Comparison of ENCODE assay signal across 32 cellular contexts in genomic region chr18:73653251-73653650, GRCh38.
"Had no signal": no experiment of that assay in that cellular context is flagged by ENCODE, and none has a peak within 500 bp of the region (broad histone marks: within the 10 kb centered on the region; RNA-seq: fewer than 3 reads in every experiment).

No MANE protein-coding gene starts in this region.

- H3K27me3 ChIP-seq: adrenal gland, ascending aorta, gastrocnemius medialis, heart left ventricle had no signal

- H3K27ac ChIP-seq: adrenal gland, ascending aorta, gastrocnemius medialis, heart left ventricle had no signal

- H3K36me3 Mint-ChIP-seq: activated CD4-positive, alpha-beta memory T cell treated with anti-CD3 and anti-CD28 coated beads for 36 hours; activated CD8-positive, alpha-beta memory T cell treated with anti-CD3 and anti-CD28 coated beads, Interleukin-2, amount 10 ng/mL, durations not matched to agents 7 days and 5 days; activated naive CD4-positive, alpha-beta T cell treated with anti-CD3 and anti-CD28 coated beads, Interleukin-2, amount 50 U/mL, for 24 hours; activated naive CD8-positive, alpha-beta T cell treated with anti-CD3 and anti-CD28 coated beads for 36 hours; brain had no signal

- FAIRE-seq: colon had no signal

- DNase-seq: activated CD4-positive, alpha-beta memory T cell treated with anti-CD3 and anti-CD28 coated beads for 36 hours; activated CD4-positive, alpha-beta T cell treated with anti-CD3 and anti-CD28 coated beads for 36 hours; activated CD4-positive, alpha-beta T cell treated with anti-CD3 and anti-CD28 coated beads, Interleukin-2, amount 10 ng/mL, durations not matched to agents 24 days and 14 days; activated CD4-positive, CD25-positive, alpha-beta regulatory T cell; activated CD4-positive, CD25-positive, alpha-beta regulatory T cell treated with anti-CD3 and anti-CD28 coated beads, Interleukin-2, amount 50 U/mL, for 72 hours; activated CD8-positive, alpha-beta memory T cell treated with anti-CD3 and anti-CD28 coated beads, Interleukin-2, amount 10 ng/mL, durations not matched to agents 7 days and 5 days; activated CD8-positive, alpha-beta memory T cell treated with anti-CD3 and anti-CD28 coated beads, Interleukin-2, amount 50 U/mL, for 4 hours; activated CD8-positive, alpha-beta T cell treated with anti-CD3 and anti-CD28 coated beads, Interleukin-2, amount 10 ng/mL, durations not matched to agents 7 days and 5 days; activated effector memory CD4-positive, alpha-beta T cell treated with anti-CD3 and anti-CD28 coated beads, Interleukin-2, amount 50 U/mL, for 16 hours; activated naive CD4-positive, alpha-beta T cell treated with anti-CD3 and anti-CD28 coated beads for 36 hours; activated naive CD8-positive, alpha-beta T cell treated with anti-CD3 and anti-CD28 coated beads for 36 hours; activated naive CD8-positive, alpha-beta T cell treated with anti-CD3 and anti-CD28 coated beads, Interleukin-2, amount 50 U/mL, for 24 hours; activated T-cell treated with anti-CD3 and anti-CD28 coated beads, Interleukin-2, amount 50 U/mL, for 1 hour; activated T-cell treated with anti-CD3 and anti-CD28 coated beads, Interleukin-2, amount 50 U/mL, for 48 hours; adrenal gland; caudate nucleus; cortex of kidney; dermis blood vessel endothelial cell; effector CD4-positive, alpha-beta T cell; effector memory CD8-positive, alpha-beta T cell; foreskin fibroblast; gastrocnemius medialis; glutamatergic neuron; heart left ventricle; T-helper 2 cell had no signal

- H3K27me3 Mint-ChIP-seq: activated CD4-positive, alpha-beta memory T cell treated with anti-CD3 and anti-CD28 coated beads for 36 hours; activated CD4-positive, alpha-beta T cell treated with anti-CD3 and anti-CD28 coated beads for 36 hours; activated CD4-positive, alpha-beta T cell treated with anti-CD3 and anti-CD28 coated beads, Interleukin-2, amount 10 ng/mL, durations not matched to agents 24 days and 14 days; activated CD8-positive, alpha-beta memory T cell treated with anti-CD3 and anti-CD28 coated beads, Interleukin-2, amount 10 ng/mL, durations not matched to agents 7 days and 5 days; activated naive CD4-positive, alpha-beta T cell treated with anti-CD3 and anti-CD28 coated beads, Interleukin-2, amount 50 U/mL, for 24 hours; activated naive CD8-positive, alpha-beta T cell treated with anti-CD3 and anti-CD28 coated beads for 36 hours; activated naive CD8-positive, alpha-beta T cell treated with anti-CD3 and anti-CD28 coated beads, Interleukin-2, amount 50 U/mL, for 24 hours; effector memory CD8-positive, alpha-beta T cell had no signal

- H3K4me3 Mint-ChIP-seq: activated CD4-positive, alpha-beta memory T cell treated with anti-CD3 and anti-CD28 coated beads for 36 hours; activated CD4-positive, alpha-beta T cell treated with anti-CD3 and anti-CD28 coated beads for 36 hours; activated CD4-positive, alpha-beta T cell treated with anti-CD3 and anti-CD28 coated beads, Interleukin-2, amount 10 ng/mL, durations not matched to agents 24 days and 14 days; activated CD8-positive, alpha-beta memory T cell treated with anti-CD3 and anti-CD28 coated beads, Interleukin-2, amount 10 ng/mL, durations not matched to agents 7 days and 5 days; activated CD8-positive, alpha-beta T cell treated with anti-CD3 and anti-CD28 coated beads, Interleukin-2, amount 10 ng/mL, durations not matched to agents 7 days and 5 days; activated naive CD4-positive, alpha-beta T cell treated with anti-CD3 and anti-CD28 coated beads for 36 hours; activated naive CD4-positive, alpha-beta T cell treated with anti-CD3 and anti-CD28 coated beads, Interleukin-2, amount 50 U/mL, for 24 hours; activated naive CD8-positive, alpha-beta T cell treated with anti-CD3 and anti-CD28 coated beads for 36 hours; activated naive CD8-positive, alpha-beta T cell treated with anti-CD3 and anti-CD28 coated beads, Interleukin-2, amount 50 U/mL, for 24 hours; activated T-helper 1 cell treated with anti-CD3 and anti-CD28 coated beads, Interleukin-12 subunit alpha, Interleukin-12 subunit beta, Interleukin-2, Interleukin-4 antibody, amounts not matched to agents 30 ng/mL and 10 ng/mL and 1 ng/mL, durations not matched to agents 14 hours and 24 hours and 36 hours; brain; effector memory CD8-positive, alpha-beta T cell had no signal

- H3K9me3 ChIP-seq: adrenal gland, ascending aorta, gastrocnemius medialis had no signal

- H3K9me3 Mint-ChIP-seq: activated CD4-positive, alpha-beta memory T cell treated with anti-CD3 and anti-CD28 coated beads for 36 hours; activated CD4-positive, alpha-beta T cell treated with anti-CD3 and anti-CD28 coated beads, Interleukin-2, amount 10 ng/mL, durations not matched to agents 24 days and 14 days; activated naive CD4-positive, alpha-beta T cell treated with anti-CD3 and anti-CD28 coated beads for 36 hours; activated naive CD4-positive, alpha-beta T cell treated with anti-CD3 and anti-CD28 coated beads, Interleukin-2, amount 50 U/mL, for 24 hours; activated naive CD8-positive, alpha-beta T cell treated with anti-CD3 and anti-CD28 coated beads for 36 hours; activated naive CD8-positive, alpha-beta T cell treated with anti-CD3 and anti-CD28 coated beads, Interleukin-2, amount 50 U/mL, for 24 hours; activated T-helper 1 cell treated with anti-CD3 and anti-CD28 coated beads, Interleukin-12 subunit alpha, Interleukin-12 subunit beta, Interleukin-2, Interleukin-4 antibody, amounts not matched to agents 30 ng/mL and 10 ng/mL and 1 ng/mL, durations not matched to agents 14 hours and 24 hours and 36 hours; activated T-helper 2 cell treated with anti-CD3 and anti-CD28 coated beads, Interferon-gamma antibody, Interleukin-2, Interleukin-4, amounts not matched to agents 10 μg/mL and 5 μg/mL and 100 μg/mL, durations not matched to agents 14 hours and 24 hours and 36 hours; brain had no signal

- H3K4me3 ChIP-seq: adrenal gland, ascending aorta, gastrocnemius medialis, heart left ventricle had no signal

- H3K27ac Mint-ChIP-seq: activated CD4-positive, alpha-beta memory T cell treated with anti-CD3 and anti-CD28 coated beads for 36 hours; activated CD4-positive, alpha-beta T cell treated with anti-CD3 and anti-CD28 coated beads for 36 hours; activated CD4-positive, alpha-beta T cell treated with anti-CD3 and anti-CD28 coated beads, Interleukin-2, amount 10 ng/mL, durations not matched to agents 24 days and 14 days; activated CD8-positive, alpha-beta memory T cell treated with anti-CD3 and anti-CD28 coated beads, Interleukin-2, amount 10 ng/mL, durations not matched to agents 7 days and 5 days; activated CD8-positive, alpha-beta T cell treated with anti-CD3 and anti-CD28 coated beads, Interleukin-2, amount 10 ng/mL, durations not matched to agents 7 days and 5 days; activated naive CD4-positive, alpha-beta T cell treated with anti-CD3 and anti-CD28 coated beads for 36 hours; activated naive CD4-positive, alpha-beta T cell treated with anti-CD3 and anti-CD28 coated beads, Interleukin-2, amount 50 U/mL, for 24 hours; activated naive CD8-positive, alpha-beta T cell treated with anti-CD3 and anti-CD28 coated beads for 36 hours; activated naive CD8-positive, alpha-beta T cell treated with anti-CD3 and anti-CD28 coated beads, Interleukin-2, amount 50 U/mL, for 24 hours; activated T-helper 1 cell treated with anti-CD3 and anti-CD28 coated beads, Interleukin-12 subunit alpha, Interleukin-12 subunit beta, Interleukin-2, Interleukin-4 antibody, amounts not matched to agents 30 ng/mL and 10 ng/mL and 1 ng/mL, durations not matched to agents 14 hours and 24 hours and 36 hours; activated T-helper 2 cell treated with anti-CD3 and anti-CD28 coated beads, Interferon-gamma antibody, Interleukin-2, Interleukin-4, amounts not matched to agents 10 μg/mL and 5 μg/mL and 100 μg/mL, durations not matched to agents 14 hours and 24 hours and 36 hours; brain; effector memory CD8-positive, alpha-beta T cell had no signal

- H3K4me1 ChIP-seq: adrenal gland, ascending aorta, gastrocnemius medialis, heart left ventricle had no signal

- H3K36me3 ChIP-seq: adrenal gland, ascending aorta, gastrocnemius medialis, heart left ventricle had no signal

- ATAC-seq: activated CD4-positive, alpha-beta T cell treated with anti-CD3 and anti-CD28 coated beads for 36 hours; activated CD8-positive, alpha-beta memory T cell treated with anti-CD3 and anti-CD28 coated beads, Interleukin-2, amount 10 ng/mL, durations not matched to agents 7 days and 5 days; activated CD8-positive, alpha-beta T cell treated with anti-CD3 and anti-CD28 coated beads, Interleukin-2, amount 10 ng/mL, durations not matched to agents 7 days and 5 days; activated naive CD8-positive, alpha-beta T cell treated with anti-CD3 and anti-CD28 coated beads, Interleukin-2, amount 50 U/mL, for 24 hours; effector memory CD8-positive, alpha-beta T cell; esophagus mucosa; gastrocnemius medialis; heart left ventricle had no signal

- H3K4me1 Mint-ChIP-seq: activated CD4-positive, alpha-beta T cell treated with anti-CD3 and anti-CD28 coated beads for 36 hours; activated CD4-positive, alpha-beta T cell treated with anti-CD3 and anti-CD28 coated beads, Interleukin-2, amount 10 ng/mL, durations not matched to agents 24 days and 14 days; activated CD8-positive, alpha-beta memory T cell treated with anti-CD3 and anti-CD28 coated beads, Interleukin-2, amount 10 ng/mL, durations not matched to agents 7 days and 5 days; activated naive CD4-positive, alpha-beta T cell treated with anti-CD3 and anti-CD28 coated beads, Interleukin-2, amount 50 U/mL, for 24 hours; activated naive CD8-positive, alpha-beta T cell treated with anti-CD3 and anti-CD28 coated beads for 36 hours; activated naive CD8-positive, alpha-beta T cell treated with anti-CD3 and anti-CD28 coated beads, Interleukin-2, amount 50 U/mL, for 24 hours; brain had no signal
